In genomic region chr18:42338683-42339082, GRCh38 we compare ENCODE assay signal across 23 cellular contexts.
DNase-seq lines count a peak whose midpoint lies in the region; FAIRE-seq and TF ChIP-seq lines count a peak whose summit lies in the region.
"Had no signal": no experiment of that assay in that cellular context is flagged by ENCODE, and none has a peak within 500 bp of the region (broad histone marks: within the 10 kb centered on the region; RNA-seq: fewer than 3 reads in every experiment).

No MANE protein-coding gene starts in this region.

- peaks cover 29% of the 10 kb centered on the region for H3K4me1 Mint-ChIP-seq in brain
- H3K4me1 Mint-ChIP-seq: B cell, immature natural killer cell had no signal

- H3K27ac ChIP-seq in smooth muscle cell (ENCODE audit: low read depth), result peak overlapping the region; percentile 51
- H3K27ac ChIP-seq: stomach had no signal

- TF ChIP-seq POLR2A in erythroblast (IDR thresholded peaks at IDR 0.05; ENCODE audit: low read length) (no peak), GM12891 (IDR thresholded peaks at IDR 0.05; ENCODE audit: low read depth, low read length) (no peak)

- no peak for FAIRE-seq in GM12891 (lab: Jason Lieb, UNC)
- FAIRE-seq: A204.1 had no signal

- peaks cover 16 to 42% (median 20%) of the 10 kb centered on the region in 5 experiments for H3K9me3 Mint-ChIP-seq in brain

- H3K4me3 ChIP-seq in smooth muscle cell, result no peak overlapping the region
- H3K4me3 ChIP-seq: stomach had no signal

- H3F3A ChIP-seq in smooth muscle cell (ENCODE audit: low read depth), result no peaks in the 10 kb centered on the region

- H3K27me3 ChIP-seq in smooth muscle cell (ENCODE audit: low read depth), result no peaks in the 10 kb centered on the region
- H3K27me3 ChIP-seq: stomach had no signal

- 69% methylated on average over 2 of the region's 2 CpGs for WGBS in smooth muscle cell (ENCODE audit: low lambda C conversion rate)

- H3K4me3 Mint-ChIP-seq in brain, result no peak overlapping the region
- H3K4me3 Mint-ChIP-seq: activated CD8-positive, alpha-beta T cell treated with anti-CD3 and anti-CD28 coated beads for 36 hours; B cell; dendritic cell treated with granulocyte-macrophage colony-stimulating factor and Interleukin-4, amounts not matched to agents 40 ng/mL and 50 ng/mL, for 4 days; immature natural killer cell; type B pancreatic cell had no signal

- H3K9ac ChIP-seq in smooth muscle cell (ENCODE audit: low read depth), result no peak overlapping the region

- H3K36me3 ChIP-seq in smooth muscle cell (ENCODE audit: low read depth), result no peaks in the 10 kb centered on the region
- H3K36me3 ChIP-seq: stomach had no signal

- peaks cover 11% of the 10 kb centered on the region for H3K27me3 Mint-ChIP-seq in brain
- H3K27me3 Mint-ChIP-seq: activated CD8-positive, alpha-beta T cell treated with anti-CD3 and anti-CD28 coated beads for 36 hours; B cell; dendritic cell treated with granulocyte-macrophage colony-stimulating factor and Interleukin-4, amounts not matched to agents 40 ng/mL and 50 ng/mL, for 4 days; type B pancreatic cell had no signal

- H3K9me3 ChIP-seq in smooth muscle cell (replicated peaks; ENCODE audit: low read depth), result no peaks in the 10 kb centered on the region

- H3K4me1 ChIP-seq in smooth muscle cell (ENCODE audit: low read depth), result peaks cover 12% of the 10 kb centered on the region
- H3K4me1 ChIP-seq: stomach had no signal

- H3K4me2 ChIP-seq in smooth muscle cell, result no peak overlapping the region

- DNase-seq in NCI-H748 (lab: John Stamatoyannopoulos, UW; ENCODE audit: unreplicated experiment), result peak; percentile 13
- no peak for DNase-seq in NCI-H748 treated with DMSO at 0.1 percent for 48 hours (lab: John Stamatoyannopoulos, UW)
- DNase-seq in left kidney (ENCODE audit: low read depth, low spot score), result peak; percentile 73
- DNase-seq in smooth muscle cell (lab: John Stamatoyannopoulos, UW; ENCODE audit: unreplicated experiment), result no peak
- DNase-seq in erythroblast (lab: John Stamatoyannopoulos, UW), result no peak
- DNase-seq in DMS114 treated with DMSO at 0.1 percent for 48 hours (lab: John Stamatoyannopoulos, UW; ENCODE audit: unreplicated experiment), result no peak
- DNase-seq in GM12891 (ENCODE audit: insufficient read length, low spot score), result no peak
- DNase-seq: activated CD8-positive, alpha-beta T cell treated with anti-CD3 and anti-CD28 coated beads for 36 hours; activated gamma-delta T cell treated with Interleukin-2 at 50 U/mL for 16 hours; activated T-cell treated with anti-CD3 and anti-CD28 coated beads, Interleukin-2, amount 50 U/mL, for 1 hour; immature natural killer cell; mammary epithelial cell; NCI-H1105 treated with DMSO at 0.1 percent for 48 hours; NCI-H2107; NCI-H526; right cardiac atrium; SHP77; stomach had no signal

- no peak for TF ChIP-seq CTCF in brain (conservative IDR thresholded peaks at IDR 0.05)
- TF ChIP-seq CTCF in smooth muscle cell (IDR thresholded peaks at IDR 0.05; ENCODE audit: borderline replicate concordance, insufficient read depth, poor library complexity, severe bottlenecking), result no peak

- H3K36me3 Mint-ChIP-seq in brain, result peaks cover 4% of the 10 kb centered on the region
- H3K36me3 Mint-ChIP-seq: immature natural killer cell had no signal

- no peak overlapping the region for H2AFZ ChIP-seq in smooth muscle cell (ENCODE audit: low read depth)

- H3K27ac Mint-ChIP-seq in brain, result peak overlapping the region in 4 of 5 experiments; percentile 24 to 80 (median 46)
- H3K27ac Mint-ChIP-seq: activated CD8-positive, alpha-beta T cell treated with anti-CD3 and anti-CD28 coated beads for 36 hours; B cell; dendritic cell treated with granulocyte-macrophage colony-stimulating factor and Interleukin-4, amounts not matched to agents 40 ng/mL and 50 ng/mL, for 4 days; immature natural killer cell; type B pancreatic cell had no signal

- H3K79me2 ChIP-seq in smooth muscle cell (ENCODE audit: low read depth), result no peaks in the 10 kb centered on the region

- no peaks in the 10 kb centered on the region for H4K20me1 ChIP-seq in smooth muscle cell (ENCODE audit: low read depth)

TF ChIP-seq in GM12891, 5 proteins besides CTCF, POLR2A, EP300 and RAD21:
- TF ChIP-seq PAX5 (IDR thresholded peaks at IDR 0.05; ENCODE audit: insufficient read depth, low read length, severe bottlenecking), result no peak
- TF ChIP-seq POU2F2 (IDR thresholded peaks at IDR 0.05; ENCODE audit: low read depth, low read length), result no peak
- no peak for TF ChIP-seq TAF1 (IDR thresholded peaks at IDR 0.05; ENCODE audit: low read depth, low read length)
- no peak for TF ChIP-seq SPI1 (IDR thresholded peaks at IDR 0.05; ENCODE audit: low read depth, low read length)
- no peak for TF ChIP-seq POLR2AphosphoS5 (IDR thresholded peaks at IDR 0.05; ENCODE audit: low read depth, low read length)
TF ChIP-seq in GM12891: peak in this region for 0.

Comparison
In these comparisons a context has a peak if more than half of its experiments do, and no peak if none do; other contexts are left out.
1. DNase-seq: peak in NCI-H748 (single experiment) and left kidney (single experiment); none in NCI-H748 treated with DMSO at 0.1 percent for 48 hours (single experiment), smooth muscle cell (single experiment), erythroblast (0 of 2), DMS114 treated with DMSO at 0.1 percent for 48 hours (single experiment) and GM12891 (single experiment).